In the genomic region with DNA sequence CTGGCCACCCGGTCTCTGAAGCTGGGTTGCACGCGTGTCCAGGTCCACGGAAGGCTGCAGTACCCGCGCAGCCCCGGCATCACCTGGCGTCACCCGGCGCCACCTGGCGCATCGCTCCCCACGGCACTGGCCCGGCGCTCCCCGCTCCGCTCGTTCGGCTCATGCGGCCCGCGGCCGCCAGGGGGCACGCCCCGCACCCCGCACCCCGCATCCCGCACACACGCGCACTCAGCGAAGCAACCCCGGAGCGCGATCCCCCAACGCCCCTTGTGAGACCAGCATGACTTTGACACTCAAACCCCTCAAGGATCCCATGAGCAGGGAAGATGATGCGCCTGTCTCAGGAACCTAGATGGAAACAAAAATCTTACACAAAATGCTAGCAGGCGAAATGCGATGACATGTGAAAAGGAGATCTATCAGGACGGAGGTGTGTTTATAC, we compare ENCODE assay signal across 1 cellular context.
TF ChIP-seq lines count a peak whose summit lies in the region.

No MANE protein-coding gene starts in this region.

TF ChIP-seq in K562, 482 proteins besides CTCF, POLR2A, EP300 and RAD21 (continued from another document and continues in another):
- TF ChIP-seq FOXM1 (IDR thresholded peaks at IDR 0.05; ENCODE audit: low read depth) = no peak
- TF ChIP-seq FOXM1 (CRISPR knock-in tag; IDR thresholded peaks at IDR 0.05; ENCODE audit: low read depth) = no peak
- no peak for TF ChIP-seq ARID3B (CRISPR knock-in tag; IDR thresholded peaks at IDR 0.05; ENCODE audit: borderline replicate concordance)
- TF ChIP-seq KAT2B (IDR thresholded peaks at IDR 0.05; ENCODE audit: low read depth, low read length) = no peak
- TF ChIP-seq E2F3 (CRISPR knock-in tag; IDR thresholded peaks at IDR 0.05) = no peak
- TF ChIP-seq, protein P1, sequence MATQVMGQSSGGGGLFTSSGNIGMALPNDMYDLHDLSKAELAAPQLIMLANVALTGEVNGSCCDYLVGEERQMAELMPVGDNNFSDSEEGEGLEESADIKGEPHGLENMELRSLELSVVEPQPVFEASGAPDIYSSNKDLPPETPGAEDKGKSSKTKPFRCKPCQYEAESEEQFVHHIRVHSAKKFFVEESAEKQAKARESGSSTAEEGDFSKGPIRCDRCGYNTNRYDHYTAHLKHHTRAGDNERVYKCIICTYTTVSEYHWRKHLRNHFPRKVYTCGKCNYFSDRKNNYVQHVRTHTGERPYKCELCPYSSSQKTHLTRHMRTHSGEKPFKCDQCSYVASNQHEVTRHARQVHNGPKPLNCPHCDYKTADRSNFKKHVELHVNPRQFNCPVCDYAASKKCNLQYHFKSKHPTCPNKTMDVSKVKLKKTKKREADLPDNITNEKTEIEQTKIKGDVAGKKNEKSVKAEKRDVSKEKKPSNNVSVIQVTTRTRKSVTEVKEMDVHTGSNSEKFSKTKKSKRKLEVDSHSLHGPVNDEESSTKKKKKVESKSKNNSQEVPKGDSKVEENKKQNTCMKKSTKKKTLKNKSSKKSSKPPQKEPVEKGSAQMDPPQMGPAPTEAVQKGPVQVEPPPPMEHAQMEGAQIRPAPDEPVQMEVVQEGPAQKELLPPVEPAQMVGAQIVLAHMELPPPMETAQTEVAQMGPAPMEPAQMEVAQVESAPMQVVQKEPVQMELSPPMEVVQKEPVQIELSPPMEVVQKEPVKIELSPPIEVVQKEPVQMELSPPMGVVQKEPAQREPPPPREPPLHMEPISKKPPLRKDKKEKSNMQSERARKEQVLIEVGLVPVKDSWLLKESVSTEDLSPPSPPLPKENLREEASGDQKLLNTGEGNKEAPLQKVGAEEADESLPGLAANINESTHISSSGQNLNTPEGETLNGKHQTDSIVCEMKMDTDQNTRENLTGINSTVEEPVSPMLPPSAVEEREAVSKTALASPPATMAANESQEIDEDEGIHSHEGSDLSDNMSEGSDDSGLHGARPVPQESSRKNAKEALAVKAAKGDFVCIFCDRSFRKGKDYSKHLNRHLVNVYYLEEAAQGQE (CRISPR knock-in tag; IDR thresholded peaks at IDR 0.05; ENCODE audit: low read depth) = no peak
- TF ChIP-seq, protein P2, sequence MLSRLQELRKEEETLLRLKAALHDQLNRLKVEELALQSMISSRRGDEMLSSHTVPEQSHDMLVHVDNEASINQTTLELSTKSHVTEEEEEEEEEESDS (CRISPR knock-in tag; IDR thresholded peaks at IDR 0.05) = no peak
- TF ChIP-seq ZNF41 (CRISPR knock-in tag; conservative IDR thresholded peaks at IDR 0.05) = no peak
- TF ChIP-seq SLC30A9 (CRISPR knock-in tag; IDR thresholded peaks at IDR 0.05) = no peak
- TF ChIP-seq, protein P3, sequence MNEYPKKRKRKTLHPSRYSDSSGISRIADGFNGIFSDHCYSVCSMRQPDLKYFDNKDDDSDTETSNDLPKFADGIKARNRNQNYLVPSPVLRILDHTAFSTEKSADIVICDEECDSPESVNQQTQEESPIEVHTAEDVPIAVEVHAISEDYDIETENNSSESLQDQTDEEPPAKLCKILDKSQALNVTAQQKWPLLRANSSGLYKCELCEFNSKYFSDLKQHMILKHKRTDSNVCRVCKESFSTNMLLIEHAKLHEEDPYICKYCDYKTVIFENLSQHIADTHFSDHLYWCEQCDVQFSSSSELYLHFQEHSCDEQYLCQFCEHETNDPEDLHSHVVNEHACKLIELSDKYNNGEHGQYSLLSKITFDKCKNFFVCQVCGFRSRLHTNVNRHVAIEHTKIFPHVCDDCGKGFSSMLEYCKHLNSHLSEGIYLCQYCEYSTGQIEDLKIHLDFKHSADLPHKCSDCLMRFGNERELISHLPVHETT (CRISPR knock-in tag; conservative IDR thresholded peaks at IDR 0.05 in 1 of 2, IDR thresholded peaks at IDR 0.05 in 1 of 2) = no peak
- no peak for TF ChIP-seq DPF2 (IDR thresholded peaks at IDR 0.05)
- TF ChIP-seq NRF1 (conservative IDR thresholded peaks at IDR 0.05 in 1 of 2, IDR thresholded peaks at IDR 0.05 in 1 of 2) = peak; percentile 62 to 68; a peak in 3 of 4 replicates
- TF ChIP-seq CREM (IDR thresholded peaks at IDR 0.05; ENCODE audit: low read depth) = peak; percentile 45
- TF ChIP-seq HNRNPK (IDR thresholded peaks at IDR 0.05; ENCODE audit: low read depth, low read length, poor library complexity, severe bottlenecking) = peak; percentile 21
- no peak for TF ChIP-seq SAP30 (IDR thresholded peaks at IDR 0.05; ENCODE audit: borderline replicate concordance, insufficient read depth, low read depth, low read length, poor library complexity, severe bottlenecking)
- no peak for TF ChIP-seq LEF1 (IDR thresholded peaks at IDR 0.05)
- no peak for TF ChIP-seq RBM34 (IDR thresholded peaks at IDR 0.05; ENCODE audit: borderline replicate concordance, insufficient read depth, low read length)
- no peak for TF ChIP-seq HDGF (IDR thresholded peaks at IDR 0.05)
- TF ChIP-seq C11orf30 (IDR thresholded peaks at IDR 0.05; ENCODE audit: low read depth) = no peak
- TF ChIP-seq SRSF3 (IDR thresholded peaks at IDR 0.05; ENCODE audit: insufficient read depth, low read length) = no peak
- TF ChIP-seq, protein P4, sequence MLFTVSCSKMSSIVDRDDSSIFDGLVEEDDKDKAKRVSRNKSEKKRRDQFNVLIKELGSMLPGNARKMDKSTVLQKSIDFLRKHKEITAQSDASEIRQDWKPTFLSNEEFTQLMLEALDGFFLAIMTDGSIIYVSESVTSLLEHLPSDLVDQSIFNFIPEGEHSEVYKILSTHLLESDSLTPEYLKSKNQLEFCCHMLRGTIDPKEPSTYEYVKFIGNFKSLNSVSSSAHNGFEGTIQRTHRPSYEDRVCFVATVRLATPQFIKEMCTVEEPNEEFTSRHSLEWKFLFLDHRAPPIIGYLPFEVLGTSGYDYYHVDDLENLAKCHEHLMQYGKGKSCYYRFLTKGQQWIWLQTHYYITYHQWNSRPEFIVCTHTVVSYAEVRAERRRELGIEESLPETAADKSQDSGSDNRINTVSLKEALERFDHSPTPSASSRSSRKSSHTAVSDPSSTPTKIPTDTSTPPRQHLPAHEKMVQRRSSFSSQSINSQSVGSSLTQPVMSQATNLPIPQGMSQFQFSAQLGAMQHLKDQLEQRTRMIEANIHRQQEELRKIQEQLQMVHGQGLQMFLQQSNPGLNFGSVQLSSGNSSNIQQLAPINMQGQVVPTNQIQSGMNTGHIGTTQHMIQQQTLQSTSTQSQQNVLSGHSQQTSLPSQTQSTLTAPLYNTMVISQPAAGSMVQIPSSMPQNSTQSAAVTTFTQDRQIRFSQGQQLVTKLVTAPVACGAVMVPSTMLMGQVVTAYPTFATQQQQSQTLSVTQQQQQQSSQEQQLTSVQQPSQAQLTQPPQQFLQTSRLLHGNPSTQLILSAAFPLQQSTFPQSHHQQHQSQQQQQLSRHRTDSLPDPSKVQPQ (CRISPR knock-in tag; IDR thresholded peaks at IDR 0.05; ENCODE audit: borderline replicate concordance) = no peak
- no peak for TF ChIP-seq ATF7 (IDR thresholded peaks at IDR 0.05)
- TF ChIP-seq ZNF518B (CRISPR knock-in tag; IDR thresholded peaks at IDR 0.05) = no peak
- peak; percentile 80 for TF ChIP-seq CTCFL (IDR thresholded peaks at IDR 0.05; ENCODE audit: borderline replicate concordance, insufficient read depth, low read depth, low read length, poor library complexity, severe bottlenecking)
- no peak for TF ChIP-seq CGGBP1 (CRISPR knock-in tag; IDR thresholded peaks at IDR 0.05)
- TF ChIP-seq MTA1 (IDR thresholded peaks at IDR 0.05; ENCODE audit: borderline replicate concordance) = no peak
- TF ChIP-seq, protein P5, sequence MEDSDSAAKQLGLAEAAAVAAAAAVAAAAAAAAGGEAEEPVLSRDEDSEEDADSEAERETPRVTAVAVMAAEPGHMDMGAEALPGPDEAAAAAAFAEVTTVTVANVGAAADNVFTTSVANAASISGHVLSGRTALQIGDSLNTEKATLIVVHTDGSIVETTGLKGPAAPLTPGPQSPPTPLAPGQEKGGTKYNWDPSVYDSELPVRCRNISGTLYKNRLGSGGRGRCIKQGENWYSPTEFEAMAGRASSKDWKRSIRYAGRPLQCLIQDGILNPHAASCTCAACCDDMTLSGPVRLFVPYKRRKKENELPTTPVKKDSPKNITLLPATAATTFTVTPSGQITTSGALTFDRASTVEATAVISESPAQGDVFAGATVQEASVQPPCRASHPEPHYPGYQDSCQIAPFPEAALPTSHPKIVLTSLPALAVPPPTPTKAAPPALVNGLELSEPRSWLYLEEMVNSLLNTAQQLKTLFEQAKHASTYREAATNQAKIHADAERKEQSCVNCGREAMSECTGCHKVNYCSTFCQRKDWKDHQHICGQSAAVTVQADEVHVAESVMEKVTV (CRISPR knock-in tag; IDR thresholded peaks at IDR 0.05) = 0 out of 2 replicates have a peak, but pooled peaks have one; percentile 7
- no peak for TF ChIP-seq PURB (CRISPR knock-in tag; IDR thresholded peaks at IDR 0.05; ENCODE audit: low read depth)
- no peak for TF ChIP-seq HDAC2 (IDR thresholded peaks at IDR 0.05)
- TF ChIP-seq POLR3G (IDR thresholded peaks at IDR 0.05; ENCODE audit: extremely low read depth, insufficient read length, insufficient replicate concordance) = no peak
- TF ChIP-seq MYNN (IDR thresholded peaks at IDR 0.05) = no peak
- no peak for TF ChIP-seq MYNN (CRISPR knock-in tag; IDR thresholded peaks at IDR 0.05)
- TF ChIP-seq MYC (IDR thresholded peaks at IDR 0.05; ENCODE audit: low read depth, low read length) = peak; percentile 55; the same call in 1 of the 2 replicates
- no peak for TF ChIP-seq MYC (CRISPR knock-in tag; IDR thresholded peaks at IDR 0.05; ENCODE audit: borderline replicate concordance, low read depth)
- TF ChIP-seq POLR2G (IDR thresholded peaks at IDR 0.05; ENCODE audit: low read depth, low read length) = no peak
- no peak for TF ChIP-seq RUNX1 (IDR thresholded peaks at IDR 0.05; ENCODE audit: low read depth)
- TF ChIP-seq TRIM24 (IDR thresholded peaks at IDR 0.05) = no peak
- TF ChIP-seq, protein P6, sequence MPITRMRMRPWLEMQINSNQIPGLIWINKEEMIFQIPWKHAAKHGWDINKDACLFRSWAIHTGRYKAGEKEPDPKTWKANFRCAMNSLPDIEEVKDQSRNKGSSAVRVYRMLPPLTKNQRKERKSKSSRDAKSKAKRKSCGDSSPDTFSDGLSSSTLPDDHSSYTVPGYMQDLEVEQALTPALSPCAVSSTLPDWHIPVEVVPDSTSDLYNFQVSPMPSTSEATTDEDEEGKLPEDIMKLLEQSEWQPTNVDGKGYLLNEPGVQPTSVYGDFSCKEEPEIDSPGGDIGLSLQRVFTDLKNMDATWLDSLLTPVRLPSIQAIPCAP (CRISPR knock-in tag; IDR thresholded peaks at IDR 0.05; ENCODE audit: borderline replicate concordance) = no peak
- no peak for TF ChIP-seq ZNF324 (CRISPR knock-in tag; IDR thresholded peaks at IDR 0.05)
- peak; percentile 7; the same call in 1 of the 2 replicates for TF ChIP-seq ZNF384 (IDR thresholded peaks at IDR 0.05; ENCODE audit: low read depth, low read length)
- TF ChIP-seq ATF3 (IDR thresholded peaks at IDR 0.05) = no peak
- TF ChIP-seq ATF3 (CRISPR knock-in tag; conservative IDR thresholded peaks at IDR 0.05) = no peak
